Comparison of ENCODE assay signal across 10 cellular contexts in the genomic region with DNA sequence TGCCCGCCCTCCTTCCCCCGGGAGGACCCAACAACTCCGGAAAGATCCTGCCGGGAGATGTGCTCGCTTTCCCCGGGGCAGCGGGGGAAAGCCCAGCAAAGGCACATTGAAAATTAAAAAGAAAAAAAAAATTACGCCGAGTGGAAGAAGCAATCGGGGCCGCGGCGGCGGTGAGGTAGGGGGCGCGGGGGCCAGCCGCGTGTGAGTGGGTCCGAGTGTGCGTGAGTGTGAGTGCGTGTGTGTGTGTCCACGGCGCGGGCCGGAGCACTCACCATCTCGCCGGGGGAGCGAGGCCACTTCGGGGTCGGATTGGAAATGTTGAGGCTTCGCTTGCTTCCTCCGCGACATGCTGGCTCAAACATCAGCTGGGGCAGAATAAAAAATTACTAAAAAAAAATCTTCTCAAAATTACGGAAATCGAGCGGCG. TPM values are rescaled to one million over a fixed set of nuclear protein-coding genes. Genes with fewer than 3 reads are reported as not detected.
A peak's percentile ranks its signal among the peaks of the same experiment; 100 is the strongest.
DNase-seq lines count a peak whose midpoint lies in the region; ATAC-seq and TF ChIP-seq lines count a peak whose summit lies in the region.
"Had no signal": no experiment of that assay in that cellular context is flagged by ENCODE, and none has a peak within 500 bp of the region (broad histone marks: within the 10 kb centered on the region; RNA-seq: fewer than 3 reads in every experiment).

TSS of gene SALL1 (minus strand) at position 377 of the 427 bp plus-strand sequence. CDS start at position 348, 29 bp downstream.

- H3K36me3 ChIP-seq in WERI-Rb-1: peaks cover 51% of the 10 kb centered on the region
- H3K36me3 ChIP-seq in iPS DF 6.9 (ENCODE audit: control insufficient read depth, insufficient read depth, low read length): no peaks in the 10 kb centered on the region

- WGBS in iPS DF 6.9 (ENCODE audit: insufficient coverage, insufficient read length): no CpG with 5 or more reads among the region's 37 CpGs

- peaks cover 0 to 6% of the 10 kb centered on the region in 2 donors for H3K9me3 Mint-ChIP-seq in stimulated activated naive CD8-positive, alpha-beta T cell treated with anti-CD3 and anti-CD28 coated beads, Interleukin-15, amount 100 ng/mL, for 72 hours

- H3K9me3 ChIP-seq in WERI-Rb-1 (ENCODE audit: severe bottlenecking) (no peaks in the 10 kb centered on the region), iPS DF 6.9 (ENCODE audit: control insufficient read depth, insufficient read depth, low read length) (no peaks in the 10 kb centered on the region)

- H3K27ac ChIP-seq in WERI-Rb-1 (peak within 1 kb of the TSS; percentile 98), iPS DF 6.9 (ENCODE audit: low read length) (no peak within 1 kb of the TSS)
- H3K27ac ChIP-seq: PC-9 had no signal

- H3K4me1 Mint-ChIP-seq in stimulated activated naive CD8-positive, alpha-beta T cell treated with anti-CD3 and anti-CD28 coated beads, Interleukin-15, amount 100 ng/mL, for 72 hours: peaks cover 24% of the 10 kb centered on the region

- peak within 1 kb of the TSS; percentile 86 for H3K4me3 ChIP-seq in WERI-Rb-1 (ENCODE audit: low read depth, low read length)
- H3K4me3 ChIP-seq in iPS DF 6.9 (ENCODE audit: low read length): peak within 1 kb of the TSS; percentile 77
- H3K4me3 ChIP-seq: PC-9 had no signal

- ATAC-seq in stimulated activated naive CD8-positive, alpha-beta T cell treated with anti-CD3 and anti-CD28 coated beads, Interleukin-15, amount 100 ng/mL, for 72 hours: no peak
- ATAC-seq: activated naive CD4-positive, alpha-beta T cell treated with anti-CD3 and anti-CD28 coated beads, Interleukin-2, amount 50 U/mL, for 72 hours had no signal

- H3K27me3 ChIP-seq in WERI-Rb-1 (ENCODE audit: insufficient read depth, low read depth, severe bottlenecking) (no peaks in the 10 kb centered on the region), iPS DF 6.9 (ENCODE audit: control insufficient read depth, insufficient read depth, low read length) (peaks cover 4% of the 10 kb centered on the region; the same call in 1 of the 2 replicates)

- DNase-seq in Daoy (ENCODE audit: low read depth) (peak; percentile 34), WERI-Rb-1 (no peak), iPS DF 6.9 (ENCODE audit: low read depth, low spot score) (no peak), retina (peak; percentile 78), SHP77 (lab: John Stamatoyannopoulos, UW) (no peak), hepatic stellate cell (ENCODE audit: low spot score) (no peak)
- no peak for DNase-seq in stimulated activated naive CD8-positive, alpha-beta T cell treated with anti-CD3 and anti-CD28 coated beads, Interleukin-15, amount 100 ng/mL, for 72 hours
- DNase-seq in NK-92 treated with Interleukin-12 subunit alpha and Interleukin-12 subunit beta, amount 100 ng/mL, for 24 hours (lab: John Stamatoyannopoulos, UW): no peak
- DNase-seq: PC-9 had no signal

- H3K4me3 Mint-ChIP-seq in stimulated activated naive CD8-positive, alpha-beta T cell treated with anti-CD3 and anti-CD28 coated beads, Interleukin-15, amount 100 ng/mL, for 72 hours: no peak within 1 kb of the TSS

- no peak for TF ChIP-seq CTCF in WERI-Rb-1 (IDR thresholded peaks at IDR 0.05; ENCODE audit: low read depth, low read length)

- H3K27me3 Mint-ChIP-seq in stimulated activated naive CD8-positive, alpha-beta T cell treated with anti-CD3 and anti-CD28 coated beads, Interleukin-15, amount 100 ng/mL, for 72 hours: peaks cover 89% of the 10 kb centered on the region

- H3K27ac Mint-ChIP-seq in stimulated activated naive CD8-positive, alpha-beta T cell treated with anti-CD3 and anti-CD28 coated beads, Interleukin-15, amount 100 ng/mL, for 72 hours: no peak within 1 kb of the TSS
- H3K27ac Mint-ChIP-seq: activated naive CD4-positive, alpha-beta T cell treated with anti-CD3 and anti-CD28 coated beads, Interleukin-2, amount 50 U/mL, for 72 hours had no signal

- H3K4me1 ChIP-seq in iPS DF 6.9 (ENCODE audit: control insufficient read depth, insufficient read depth, low read length): peaks cover 3% of the 10 kb centered on the region

RNA-seq across cellular contexts. Expression of gene SALL1, which starts in this region (rescaled TPM):
- 0.48 and 0.57 TPM in 2 replicates for total RNA-seq in Daoy (2014; rRNA removed; shearing (Covaris generic))
- total RNA-seq: activated naive CD4-positive, alpha-beta T cell treated with anti-CD3 and anti-CD28 coated beads, Interleukin-2, amount 50 U/mL, for 72 hours; PC-9 had no signal

Comparison
In these comparisons a context has a peak if more than half of its experiments do, and no peak if none do; other contexts are left out.
1. Peak in DNase-seq in Daoy; RNA of the gene not detected or under 1 TPM.